Comparison of ENCODE assay signal across 13 cellular contexts in genomic region chr9:125146247-125146646, GRCh38. TPM values are rescaled to one million over a fixed set of nuclear protein-coding genes. Genes with fewer than 3 reads are reported as not detected.
DNase-seq lines count a peak whose midpoint lies in the region; ATAC-seq and TF ChIP-seq lines count a peak whose summit lies in the region.
"Had no signal": no experiment of that assay in that cellular context is flagged by ENCODE, and none has a peak within 500 bp of the region (broad histone marks: within the 10 kb centered on the region; RNA-seq: fewer than 3 reads in every experiment).

No MANE protein-coding gene starts in this region.

- no peaks in the 10 kb centered on the region for H3K9me2 ChIP-seq in MM.1S (replicated peaks; ENCODE audit: insufficient read depth, low read length)

- H3K27me3 Mint-ChIP-seq in activated naive CD4-positive, alpha-beta T cell treated with anti-CD3 and anti-CD28 coated beads, Interleukin-2, amount 50 U/mL, for 24 hours = no peaks in the 10 kb centered on the region
- H3K27me3 Mint-ChIP-seq in activated naive CD4-positive, alpha-beta T cell treated with anti-CD3 and anti-CD28 coated beads for 36 hours (ENCODE audit: low read depth) = no peaks in the 10 kb centered on the region

- H3K4me3 ChIP-seq in MM.1S (ENCODE audit: low read length) = peak overlapping the region; percentile 14; the same call in 1 of the 2 replicates
- H3K4me3 ChIP-seq in fibroblast of lung (replicated peaks in 1 of 4; ENCODE audit: control extremely low read depth in 1 of 4, insufficient read depth in 1 of 4, low read depth in 3 of 4, low read length in 4 of 4) = peak overlapping the region in 3 of 4 experiments; percentile 2 to 48 (median 14)
- no peak overlapping the region for H3K4me3 ChIP-seq in smooth muscle cell
- H3K4me3 ChIP-seq: A549, coronary artery had no signal

- peaks cover 9% of the 10 kb centered on the region; the same call in 1 of the 2 replicates for H3K79me2 ChIP-seq in MM.1S (ENCODE audit: low read length)
- peaks cover 2% of the 10 kb centered on the region for H3K79me2 ChIP-seq in fibroblast of lung (ENCODE audit: control insufficient read depth, insufficient read depth, low read length)
- H3K79me2 ChIP-seq in smooth muscle cell (ENCODE audit: low read depth) = no peaks in the 10 kb centered on the region

- WGBS in smooth muscle cell (ENCODE audit: low lambda C conversion rate) = 55% methylated on average over 4 of the region's 4 CpGs

- H3K9me3 ChIP-seq in MM.1S (replicated peaks; ENCODE audit: insufficient read depth, low read length) = no peaks in the 10 kb centered on the region
- no peaks in the 10 kb centered on the region for H3K9me3 ChIP-seq in fibroblast of lung (ENCODE audit: control insufficient read depth, insufficient read depth, low read depth, low read length)
- no peaks in the 10 kb centered on the region for H3K9me3 ChIP-seq in smooth muscle cell (replicated peaks; ENCODE audit: low read depth)
- H3K9me3 ChIP-seq: A549 had no signal

- ATAC-seq in GM18873 (IDR thresholded peaks at IDR 0.05; ENCODE audit: low FRiP score, unreplicated experiment) = no peak
- ATAC-seq: A549 had no signal

- CTCF ChIA-PET in activated naive CD4-positive, alpha-beta T cell treated with anti-CD3 and anti-CD28 coated beads for 36 hours (lab: Charles Lee) = interaction anchor here (0.5 to 1.7 kb wide), 4 partner anchors 20 to 205 kb away, joined by 3 to 7 read pairs (median 4); no protein-coding TSS in a partner anchor

- H3K4me1 Mint-ChIP-seq in activated naive CD4-positive, alpha-beta T cell treated with anti-CD3 and anti-CD28 coated beads, Interleukin-2, amount 50 U/mL, for 24 hours = peaks cover 41% of the 10 kb centered on the region
- peaks cover 29% of the 10 kb centered on the region for H3K4me1 Mint-ChIP-seq in activated naive CD4-positive, alpha-beta T cell treated with anti-CD3 and anti-CD28 coated beads for 36 hours (ENCODE audit: low read depth)

- H3K36me3 ChIP-seq in MM.1S (replicated peaks; ENCODE audit: insufficient read depth, low read length) (no peaks in the 10 kb centered on the region), fibroblast of lung (ENCODE audit: control insufficient read depth, insufficient read depth, low read length) (no peaks in the 10 kb centered on the region), smooth muscle cell (ENCODE audit: low read depth) (no peaks in the 10 kb centered on the region)

- peak overlapping the region; percentile 33; the same call in 1 of the 2 replicates for H3K27ac ChIP-seq in MM.1S (ENCODE audit: low read length)
- H3K27ac ChIP-seq in fibroblast of lung (ENCODE audit: insufficient read depth, low read length) = peak overlapping the region; percentile 9
- H3K27ac ChIP-seq in smooth muscle cell (ENCODE audit: low read depth) = peak overlapping the region; percentile 7
- H3K27ac ChIP-seq: A549, coronary artery had no signal

- peaks cover 4% of the 10 kb centered on the region for H3K36me3 Mint-ChIP-seq in activated naive CD4-positive, alpha-beta T cell treated with anti-CD3 and anti-CD28 coated beads, Interleukin-2, amount 50 U/mL, for 24 hours
- H3K36me3 Mint-ChIP-seq in activated naive CD4-positive, alpha-beta T cell treated with anti-CD3 and anti-CD28 coated beads for 36 hours (ENCODE audit: low read depth) = peaks cover 6% of the 10 kb centered on the region

- intact Hi-C loops in activated naive CD4-positive, alpha-beta T cell treated with anti-CD3 and anti-CD28 coated beads for 36 hours (cut with micrococcal nuclease) = no loop called here

- H3K4me1 ChIP-seq in MM.1S (ENCODE audit: low read length) (peaks cover 35% of the 10 kb centered on the region), fibroblast of lung (ENCODE audit: control insufficient read depth, extremely low read depth, insufficient read depth, low read length) (peaks cover 9% of the 10 kb centered on the region), smooth muscle cell (ENCODE audit: low read depth) (no peaks in the 10 kb centered on the region)

- H3F3A ChIP-seq in MM.1S (ENCODE audit: insufficient read depth, low read length) = peaks cover 12% of the 10 kb centered on the region
- H3F3A ChIP-seq in smooth muscle cell (ENCODE audit: low read depth) = peaks cover 11% of the 10 kb centered on the region

- H3K9me3 Mint-ChIP-seq in activated naive CD4-positive, alpha-beta T cell treated with anti-CD3 and anti-CD28 coated beads, Interleukin-2, amount 50 U/mL, for 24 hours = no peaks in the 10 kb centered on the region
- no peaks in the 10 kb centered on the region for H3K9me3 Mint-ChIP-seq in activated naive CD4-positive, alpha-beta T cell treated with anti-CD3 and anti-CD28 coated beads for 36 hours

- H3K4me2 ChIP-seq in MM.1S (ENCODE audit: low read depth, low read length) (peak overlapping the region; percentile 31), fibroblast of lung (ENCODE audit: extremely low read depth, insufficient read depth, low read length) (peak overlapping the region; percentile 28), smooth muscle cell (no peak overlapping the region)
- H3K4me2 ChIP-seq: A549 had no signal

- no peak for DNase-seq in activated naive CD4-positive, alpha-beta T cell treated with anti-CD3 and anti-CD28 coated beads for 36 hours
- DNase-seq in MM.1S (peak; percentile 36), fibroblast of lung (ENCODE audit: low read depth in 2 of 2) (peak; percentile 56 to 96), smooth muscle cell (lab: John Stamatoyannopoulos, UW; ENCODE audit: unreplicated experiment) (no peak), Ammon's horn (ENCODE audit: low spot score) (no peak)
- no peak for DNase-seq in activated T-cell treated with anti-CD3 and anti-CD28 coated beads, Interleukin-2, amount 50 U/mL, for 48 hours
- DNase-seq: activated naive CD4-positive, alpha-beta T cell treated with anti-CD3 and anti-CD28 coated beads, Interleukin-2, amount 50 U/mL, for 16 hours; occipital lobe; SHP77 treated with DMSO at 0.1 percent for 48 hours had no signal

- H4K20me1 ChIP-seq in MM.1S (ENCODE audit: insufficient read depth, low read length) (no peaks in the 10 kb centered on the region), fibroblast of lung (ENCODE audit: control insufficient read depth, extremely low read depth, insufficient read depth, low read length) (no peaks in the 10 kb centered on the region), smooth muscle cell (ENCODE audit: low read depth) (no peaks in the 10 kb centered on the region)

- H2AFZ ChIP-seq in MM.1S (ENCODE audit: low read length) = no peak overlapping the region
- no peak overlapping the region for H2AFZ ChIP-seq in fibroblast of lung (ENCODE audit: low read length)
- H2AFZ ChIP-seq in smooth muscle cell (ENCODE audit: low read depth) = no peak overlapping the region

- H3K4me3 Mint-ChIP-seq in activated naive CD4-positive, alpha-beta T cell treated with anti-CD3 and anti-CD28 coated beads, Interleukin-2, amount 50 U/mL, for 24 hours = no peak overlapping the region
- no peak overlapping the region for H3K4me3 Mint-ChIP-seq in activated naive CD4-positive, alpha-beta T cell treated with anti-CD3 and anti-CD28 coated beads for 36 hours

- H3K9ac ChIP-seq in MM.1S (ENCODE audit: low read length) = peak overlapping the region; percentile 22; the same call in 1 of the 2 replicates
- H3K9ac ChIP-seq in fibroblast of lung (ENCODE audit: insufficient read depth, low read length) = no peak overlapping the region
- no peak overlapping the region for H3K9ac ChIP-seq in smooth muscle cell (ENCODE audit: low read depth)

- TF ChIP-seq CTCF in MM.1S (IDR thresholded peaks at IDR 0.05; ENCODE audit: low read length) (no peak), fibroblast of lung (conservative IDR thresholded peaks at IDR 0.05 in 1 of 2, IDR thresholded peaks at IDR 0.05 in 1 of 2; ENCODE audit: low read depth in 1 of 2, low read length in 2 of 2) (no peak), smooth muscle cell (IDR thresholded peaks at IDR 0.05; ENCODE audit: borderline replicate concordance, insufficient read depth, poor library complexity, severe bottlenecking) (no peak)

- H3K27me3 ChIP-seq in MM.1S (replicated peaks; ENCODE audit: insufficient read depth, low read length) (no peaks in the 10 kb centered on the region), fibroblast of lung (ENCODE audit: control insufficient read depth, insufficient read depth, low read length) (no peaks in the 10 kb centered on the region), smooth muscle cell (ENCODE audit: low read depth) (no peaks in the 10 kb centered on the region)

- peak overlapping the region; percentile 39 for H3K27ac Mint-ChIP-seq in activated naive CD4-positive, alpha-beta T cell treated with anti-CD3 and anti-CD28 coated beads, Interleukin-2, amount 50 U/mL, for 24 hours
- no peak overlapping the region for H3K27ac Mint-ChIP-seq in activated naive CD4-positive, alpha-beta T cell treated with anti-CD3 and anti-CD28 coated beads for 36 hours

RNA-seq across cellular contexts. Expression of gene SCAI, which starts 2.9 kb away (rescaled TPM):
- 10 to 100 TPM in 1 of 2 experiments, 1 to 10 TPM in 1; 9.6 to 11.8 TPM for total RNA-seq in activated naive CD4-positive, alpha-beta T cell treated with anti-CD3 and anti-CD28 coated beads for 36 hours
- 6.9 and 9.7 TPM in 2 replicates for total RNA-seq in fibroblast of lung
- polyA plus RNA-seq in fibroblast of lung = 5.4 and 5.8 TPM in 2 replicates
- 2.6 and 3.5 TPM in 2 replicates for polyA plus RNA-seq in fibroblast of lung (2012)
- 1.0 and 3.6 TPM in 2 replicates for polyA minus RNA-seq in fibroblast of lung (ENCODE audit: low replicate concordance)
- 8.4 and 16.6 TPM in 2 replicates for total RNA-seq in smooth muscle cell
- 0.81 and 1.9 TPM in 2 replicates for polyA plus RNA-seq in smooth muscle cell

RNA-seq across cellular contexts. Expression of gene PPP6C, which starts 43.4 kb away (rescaled TPM):
- 10 to 100 TPM; 43.6 to 46.3 TPM for total RNA-seq in activated naive CD4-positive, alpha-beta T cell treated with anti-CD3 and anti-CD28 coated beads for 36 hours
- total RNA-seq in fibroblast of lung = 11.6 and 12.7 TPM in 2 replicates
- 37.1 and 47.9 TPM in 2 replicates for polyA plus RNA-seq in fibroblast of lung
- 22.1 and 24.2 TPM in 2 replicates for polyA plus RNA-seq in fibroblast of lung (2012)
- 3.4 and 7.2 TPM in 2 replicates for polyA minus RNA-seq in fibroblast of lung (ENCODE audit: low replicate concordance)
- 31.2 and 34.2 TPM in 2 replicates for total RNA-seq in smooth muscle cell
- polyA plus RNA-seq in smooth muscle cell = 21.6 and 25.2 TPM in 2 replicates

RNA-seq across cellular contexts. Expression of gene RABEPK, which starts 54.1 kb away (rescaled TPM):
- 10 to 100 TPM; 18.4 to 19.8 TPM for total RNA-seq in activated naive CD4-positive, alpha-beta T cell treated with anti-CD3 and anti-CD28 coated beads for 36 hours
- total RNA-seq in fibroblast of lung = 37.3 and 37.8 TPM in 2 replicates
- 29.8 and 32.6 TPM in 2 replicates for polyA plus RNA-seq in fibroblast of lung
- 30.5 and 34.4 TPM in 2 replicates for polyA plus RNA-seq in fibroblast of lung (2012)
- polyA minus RNA-seq in fibroblast of lung (ENCODE audit: low replicate concordance) = 14.3 and 27.3 TPM in 2 replicates
- 19.3 and 20.9 TPM in 2 replicates for total RNA-seq in smooth muscle cell
- polyA plus RNA-seq in smooth muscle cell = 33.7 and 42.9 TPM in 2 replicates

Comparison
In these comparisons a context has a peak if more than half of its experiments do, and no peak if none do; other contexts are left out.
1. DNase-seq: peak in MM.1S (single experiment) and fibroblast of lung (2 of 2); none in activated naive CD4-positive, alpha-beta T cell treated with anti-CD3 and anti-CD28 coated beads for 36 hours (single experiment), smooth muscle cell (single experiment), Ammon's horn (single experiment) and activated T-cell treated with anti-CD3 and anti-CD28 coated beads, Interleukin-2, amount 50 U/mL, for 48 hours (0 of 2).
2. Peak in every context shown above with its lines, with median percentiles within 50 percentile points of each other: H3K27ac ChIP-seq.